8 cellular contexts compared by ENCODE assay signal in genomic region chr1:185316163-185317033, GRCh38.
DNase-seq lines count a peak whose midpoint lies in the region; ATAC-seq lines count a peak whose summit lies in the region.

No MANE protein-coding gene starts in this region.

- peak; percentile 24 for ATAC-seq in GM18870 (IDR thresholded peaks at IDR 0.05; ENCODE audit: unreplicated experiment)
- peak; percentile 48 for ATAC-seq in HG03135 (IDR thresholded peaks at IDR 0.05; ENCODE audit: unreplicated experiment)

- DNase-seq in AG08396 (ENCODE audit: low spot score) (peak; percentile 94), NCI-H2227 treated with DMSO at 0.1 percent for 48 hours (lab: John Stamatoyannopoulos, UW) (peak; percentile 85), cerebellar nuclear complex (lab: John Stamatoyannopoulos, UW) (peak; percentile 25 to 37), kidney tubule cell (ENCODE audit: low spot score) (peak; percentile 79)
- peak; percentile 76 for DNase-seq in activated CD4-positive, alpha-beta T cell treated with anti-CD3 and anti-CD28 coated beads for 1 hour
- DNase-seq in stimulated activated CD4-positive, alpha-beta T cell treated with anti-CD3 and anti-CD28 coated beads, Interleukin-15, amount 100 ng/mL, for 48 hours (ENCODE audit: low read depth in 2 of 2), result peak; percentile 82 to 87

Comparison
In these comparisons a context has a peak if more than half of its experiments do, and no peak if none do; other contexts are left out.
1. Peak in every context shown above with its lines: DNase-seq and ATAC-seq.
2. DNase-seq: peak in every context shown above with its lines; median percentile 94 in AG08396; 85 in NCI-H2227 treated with DMSO at 0.1 percent for 48 hours; 84 in stimulated activated CD4-positive, alpha-beta T cell treated with anti-CD3 and anti-CD28 coated beads, Interleukin-15, amount 100 ng/mL, for 48 hours; 79 in kidney tubule cell; 76 in activated CD4-positive, alpha-beta T cell treated with anti-CD3 and anti-CD28 coated beads for 1 hour; 31 in cerebellar nuclear complex.